Comparison of ENCODE assay signal across 14 cellular contexts in genomic region chr15:25939122-25939521, GRCh38.
DNase-seq lines count a peak whose midpoint lies in the region; ATAC-seq, FAIRE-seq and TF ChIP-seq lines count a peak whose summit lies in the region.
"Had no signal": no experiment of that assay in that cellular context is flagged by ENCODE, and none has a peak within 500 bp of the region (broad histone marks: within the 10 kb centered on the region; RNA-seq: fewer than 3 reads in every experiment).

No MANE protein-coding gene starts in this region.

- WGBS in right lobe of liver (ENCODE audit: insufficient coverage, low coverage, low lambda C conversion rate, missing lambda C conversion rate), result 59% methylated on average over 4 of the region's 4 CpGs

- H3K27ac ChIP-seq in caudate nucleus (ENCODE audit: low read depth, low read length), result no peak overlapping the region
- no peak overlapping the region for H3K27ac ChIP-seq in right lobe of liver
- H3K27ac ChIP-seq: prostate gland had no signal

- POLR2A ChIA-PET in activated B cell treated with CpG ODN at 0.5 μM for 24 hours (lab: Charles Lee), result interaction anchor here (0.6 to 1.1 kb wide), 2 partner anchors 89 to 256 kb away, joined by 4 read pairs; no protein-coding TSS in a partner anchor

- H3K27me3 ChIP-seq in right lobe of liver, result no peaks in the 10 kb centered on the region

- no peaks in the 10 kb centered on the region for H3K4me1 ChIP-seq in right lobe of liver
- H3K4me1 ChIP-seq: prostate gland had no signal

- H3K36me3 ChIP-seq in right lobe of liver, result no peaks in the 10 kb centered on the region
- H3K36me3 ChIP-seq: prostate gland had no signal

- FAIRE-seq in GM12891 (lab: Jason Lieb, UNC), result peak; percentile 16

- H3K4me3 Mint-ChIP-seq in activated B cell treated with CpG ODN at 0.5 μM for 24 hours, result peak overlapping the region; percentile 32

- no peaks in the 10 kb centered on the region for H3K27me3 Mint-ChIP-seq in activated B cell treated with CpG ODN at 0.5 μM for 24 hours

- peaks cover 28% of the 10 kb centered on the region for H3K4me1 Mint-ChIP-seq in activated B cell treated with CpG ODN at 0.5 μM for 24 hours

- CTCF ChIA-PET in activated B cell treated with CpG ODN at 0.5 μM for 24 hours (lab: Charles Lee), result no interaction called here

- H3K36me3 Mint-ChIP-seq in activated B cell treated with CpG ODN at 0.5 μM for 24 hours (ENCODE audit: low read depth), result no peaks in the 10 kb centered on the region

- TF ChIP-seq CTCF in activated B cell treated with CpG ODN at 0.5 μM for 24 hours (IDR thresholded peaks at IDR 0.05), result no peak
- no peak for TF ChIP-seq CTCF in right lobe of liver (IDR thresholded peaks at IDR 0.05)

- no peaks in the 10 kb centered on the region for H3K9me3 Mint-ChIP-seq in activated B cell treated with CpG ODN at 0.5 μM for 24 hours

- peak; percentile 46 for DNase-seq in GM12891 (ENCODE audit: insufficient read length, low spot score)
- peak; percentile 23 for DNase-seq in activated B cell treated with CpG ODN at 0.5 μM for 24 hours
- no peak for DNase-seq in NCI-H2081 (lab: John Stamatoyannopoulos, UW)
- DNase-seq in inferior parietal cortex (ENCODE audit: extremely low spot score), result no peak
- DNase-seq in caudate nucleus (lab: John Stamatoyannopoulos, UW), result no peak
- DNase-seq in right lobe of liver, result no peak
- DNase-seq: activated naive CD4-positive, alpha-beta T cell treated with anti-CD3 and anti-CD28 coated beads, Interleukin-2, amount 50 U/mL, for 16 hours; NCI-H446; trophoblast cell had no signal

- H3K9me3 ChIP-seq in right lobe of liver, result no peaks in the 10 kb centered on the region
- H3K9me3 ChIP-seq: prostate gland had no signal

- TF ChIP-seq POLR2A in GM12891 (IDR thresholded peaks at IDR 0.05; ENCODE audit: low read depth, low read length), result no peak
- no peak for TF ChIP-seq POLR2A in right lobe of liver (IDR thresholded peaks at IDR 0.05)

- H3K27ac Mint-ChIP-seq in activated B cell treated with CpG ODN at 0.5 μM for 24 hours, result no peak overlapping the region

- ATAC-seq in GM21381 (IDR thresholded peaks at IDR 0.05; ENCODE audit: unreplicated experiment) (peak; percentile 69), HG03045 (IDR thresholded peaks at IDR 0.05; ENCODE audit: unreplicated experiment) (peak; percentile 67), activated B cell treated with CpG ODN at 0.5 μM for 24 hours (ENCODE audit: low read depth) (peak; percentile 93), right lobe of liver (no peak)
- ATAC-seq: HCT116 had no signal

- intact Hi-C loops in activated B cell treated with CpG ODN at 0.5 μM for 24 hours (cut with micrococcal nuclease) (loop anchor here (1.0 to 10.0 kb wide), 4 partner anchors 89 to 504 kb away; partner anchors contain the start of gene UBE3A), right lobe of liver (cut with DNase I) (no loop called here)

- no peak overlapping the region for H3K4me3 ChIP-seq in right lobe of liver
- H3K4me3 ChIP-seq: lung, prostate gland had no signal

TF ChIP-seq in GM12891, 5 proteins besides CTCF, POLR2A, EP300 and RAD21:
- TF ChIP-seq POU2F2 (IDR thresholded peaks at IDR 0.05; ENCODE audit: low read depth, low read length), result no peak
- peak; percentile 12 for TF ChIP-seq PAX5 (IDR thresholded peaks at IDR 0.05; ENCODE audit: insufficient read depth, low read length, severe bottlenecking)
- no peak for TF ChIP-seq SPI1 (IDR thresholded peaks at IDR 0.05; ENCODE audit: low read depth, low read length)
- no peak for TF ChIP-seq POLR2AphosphoS5 (IDR thresholded peaks at IDR 0.05; ENCODE audit: low read depth, low read length)
- TF ChIP-seq TAF1 (IDR thresholded peaks at IDR 0.05; ENCODE audit: low read depth, low read length), result no peak

Comparison
In these comparisons a context has a peak if more than half of its experiments do, and no peak if none do; other contexts are left out.
1. DNase-seq: peak in GM12891 (single experiment) and activated B cell treated with CpG ODN at 0.5 μM for 24 hours (single experiment); none in NCI-H2081 (0 of 2), inferior parietal cortex (single experiment), caudate nucleus (0 of 61) and right lobe of liver (0 of 3).
2. ATAC-seq: peak in GM21381 (single experiment), HG03045 (single experiment) and activated B cell treated with CpG ODN at 0.5 μM for 24 hours (single experiment); none in right lobe of liver (0 of 4).